ENCODE assay signal across 8 cellular contexts in genomic region chr17:39400547-39401411, GRCh38. TPM values are rescaled to one million over a fixed set of nuclear protein-coding genes. Genes with fewer than 3 reads are reported as not detected.
DNase-seq lines count a peak whose midpoint lies in the region; ATAC-seq and TF ChIP-seq lines count a peak whose summit lies in the region.

No MANE protein-coding gene starts in this region.

- H3K27me3 Mint-ChIP-seq in type B pancreatic cell = no peaks in the 10 kb centered on the region

- peak overlapping the region; percentile 99 for H3K4me3 Mint-ChIP-seq in type B pancreatic cell

- ATAC-seq in HG02973 (IDR thresholded peaks at IDR 0.05; ENCODE audit: unreplicated experiment) = peak; percentile 14

- H3K9me3 Mint-ChIP-seq in type B pancreatic cell = no peaks in the 10 kb centered on the region

- H3K36me3 Mint-ChIP-seq in type B pancreatic cell = no peaks in the 10 kb centered on the region

- no peak for TF ChIP-seq CTCF in epithelial cell of esophagus (IDR thresholded peaks at IDR 0.05; ENCODE audit: insufficient read depth, low read depth, low read length, missing control alignments)
- no peak for TF ChIP-seq CTCF in type B pancreatic cell (conservative IDR thresholded peaks at IDR 0.05)

- DNase-seq in EL (peak; percentile 21), T-helper 1 cell (peak in 4 of 5 donors; percentile 5 to 22 (median 9)), epithelial cell of esophagus (ENCODE audit: low read depth) (peak; percentile 26), type B pancreatic cell (ENCODE audit: extremely low spot score, unreplicated experiment) (no peak), SKM-1 (lab: John Stamatoyannopoulos, UW; ENCODE audit: unreplicated experiment) (no peak), NCI-H128 (lab: John Stamatoyannopoulos, UW; ENCODE audit: unreplicated experiment) (no peak)

- peaks cover 18% of the 10 kb centered on the region for H3K4me1 Mint-ChIP-seq in type B pancreatic cell (ENCODE audit: unreplicated experiment)

- no peaks in the 10 kb centered on the region for H3K9me3 ChIP-seq in mucosa of stomach (ENCODE audit: control insufficient read depth, low read length)

- H3K4me3 ChIP-seq in epithelial cell of esophagus (ENCODE audit: low read length) = peak overlapping the region; percentile 82
- H3K4me3 ChIP-seq in mucosa of stomach (ENCODE audit: low read length) = peak overlapping the region; percentile 53

- H3K4me1 ChIP-seq in mucosa of stomach (ENCODE audit: control insufficient read depth, insufficient read depth, low read length) = peaks cover 3% of the 10 kb centered on the region

- peak overlapping the region; percentile 96 for H3K27ac Mint-ChIP-seq in type B pancreatic cell

- peak overlapping the region; percentile 77 for H3K9ac ChIP-seq in mucosa of stomach (ENCODE audit: low read length)

- H3K36me3 ChIP-seq in mucosa of stomach (ENCODE audit: control insufficient read depth, insufficient read depth, low read length) = no peaks in the 10 kb centered on the region

- no peaks in the 10 kb centered on the region for H3K27me3 ChIP-seq in mucosa of stomach (ENCODE audit: control insufficient read depth, insufficient read depth, low read length)

RNA-seq across cellular contexts. Expression of gene FBXL20, which starts 0.6 kb away (rescaled TPM):
- 17.9 and 21.6 TPM in 2 replicates for total RNA-seq in type B pancreatic cell (ENCODE audit: low replicate concordance)

RNA-seq across cellular contexts. Expression of gene MED1, which starts 50.3 kb away (rescaled TPM):
- 33.7 and 46.2 TPM in 2 replicates for total RNA-seq in type B pancreatic cell (ENCODE audit: low replicate concordance)

Comparison
In these comparisons a context has a peak if more than half of its experiments do, and no peak if none do; other contexts are left out.
1. DNase-seq: peak in EL (single experiment), T-helper 1 cell (4 of 5) and epithelial cell of esophagus (single experiment); none in type B pancreatic cell (single experiment), SKM-1 (single experiment) and NCI-H128 (single experiment).